In the genomic region with DNA sequence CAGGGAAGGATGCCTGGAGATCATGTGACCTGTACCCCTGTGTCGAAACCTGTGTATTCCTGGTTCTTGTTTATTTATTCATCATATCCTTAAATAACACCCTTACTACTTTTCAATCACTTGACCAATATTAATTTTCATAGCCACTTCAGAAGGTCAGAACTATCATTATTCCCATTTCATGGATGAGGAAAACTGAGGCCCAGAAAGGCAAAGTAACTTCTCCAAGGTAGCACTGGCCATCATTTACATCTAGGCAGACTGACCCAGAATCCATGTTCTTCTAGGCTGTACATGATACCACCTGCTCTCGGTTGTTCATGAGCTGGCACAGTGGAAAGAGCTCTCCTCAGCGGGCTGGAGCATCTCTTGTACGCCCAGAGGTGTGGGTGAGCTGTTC, we compare ENCODE assay signal across 24 cellular contexts. TPM values are rescaled to one million over a fixed set of nuclear protein-coding genes. Genes with fewer than 3 reads are reported as not detected.
DNase-seq lines count a peak whose midpoint lies in the region; ATAC-seq, FAIRE-seq and TF ChIP-seq lines count a peak whose summit lies in the region.
"Had no signal": no experiment of that assay in that cellular context is flagged by ENCODE, and none has a peak within 500 bp of the region (broad histone marks: within the 10 kb centered on the region; RNA-seq: fewer than 3 reads in every experiment).

No MANE protein-coding gene starts in this region.

- TF ChIP-seq CTCF in HepG2 (CRISPR knock-in tag; IDR thresholded peaks at IDR 0.05), result no peak
- no peak for TF ChIP-seq CTCF in right lobe of liver (IDR thresholded peaks at IDR 0.05)
- no peak for TF ChIP-seq CTCF in H1 (IDR thresholded peaks at IDR 0.05; ENCODE audit: control extremely low read depth in 1 of 3, insufficient read depth in 1 of 3, low read depth in 1 of 3, low read length in 3 of 3)
- no peak for TF ChIP-seq CTCF in parathyroid adenoma (IDR thresholded peaks at IDR 0.05)

- H3K27me3 ChIP-seq in HepG2 (ENCODE audit: control insufficient read depth in 1 of 2, insufficient read depth in 2 of 2, low read length in 2 of 2), result peaks cover 0 to 5% of the 10 kb centered on the region in 2 experiments; a peak in 3 of 5 replicates
- no peaks in the 10 kb centered on the region for H3K27me3 ChIP-seq in right lobe of liver
- H3K27me3 ChIP-seq in H1 (replicated peaks in 1 of 4; ENCODE audit: control insufficient read depth in 3 of 4, extremely low read depth in 1 of 4, insufficient read depth in 3 of 4, low read length in 3 of 4), result no peaks in the 10 kb centered on the region
- no peaks in the 10 kb centered on the region for H3K27me3 ChIP-seq in parathyroid adenoma (ENCODE audit: control insufficient read depth, insufficient read depth, low read length)
- peaks cover 0 to 3% (median 0%) of the 10 kb centered on the region in 3 experiments for H3K27me3 ChIP-seq in neuronal stem cell (ENCODE audit: control insufficient read depth in 3 of 3, insufficient read depth in 3 of 3, low read depth in 1 of 3, low read length in 3 of 3)

- DNase-seq in HepG2 (ENCODE audit: low spot score) (no peak), right lobe of liver (no peak), H1 (ENCODE audit: low read depth in 1 of 2, low spot score in 2 of 2) (no peak), neuronal stem cell (ENCODE audit: low spot score) (no peak)
- no peak for DNase-seq in activated CD4-positive, alpha-beta T cell treated with anti-CD3 and anti-CD28 coated beads, Interleukin-2, amount 50 U/mL, for 48 hours
- DNase-seq in stimulated activated naive CD8-positive, alpha-beta T cell treated with anti-CD3 and anti-CD28 coated beads, Interleukin-15, Interleukin-2, amounts not matched to agents 100 U/mL and 50 U/mL, for 24 hours, result no peak
- DNase-seq: DMS53, HCEC 1CT, Karpas-422, NCI-H2081, NCI-H446, NCI-H526 treated with DMSO at 0.1 percent for 48 hours, OCI-M1 had no signal

- CTCF ChIA-PET in HepG2 (lab: Yijun Ruan, JAX; ENCODE audit: low intra/inter-chr PET ratio, low total read pairs), result no interaction called here
- CTCF ChIA-PET in H1 (lab: Charles Lee; ENCODE audit: partially characterized antibody), result interaction anchor here (0.6 to 1.9 kb wide), 4 partner anchors 15 to 215 kb away, joined by 3 to 5 read pairs (median 4); no protein-coding TSS in a partner anchor

- H3K18ac ChIP-seq in H1 (ENCODE audit: extremely low read depth, low read length) (no peak overlapping the region), neuronal stem cell (ENCODE audit: low read length) (no peak overlapping the region)

- no peak overlapping the region for H2BK5ac ChIP-seq in H1 (ENCODE audit: low read depth, low read length)
- no peak overlapping the region for H2BK5ac ChIP-seq in neuronal stem cell (ENCODE audit: low read length)

- H3K4me3 ChIP-seq in HepG2 (replicated peaks in 1 of 3; ENCODE audit: insufficient read depth in 1 of 3, low read depth in 2 of 3, low read length in 3 of 3) (no peak overlapping the region), right lobe of liver (no peak overlapping the region), H1 (ENCODE audit: extremely low read depth in 1 of 4, insufficient read depth in 2 of 4, low read depth in 3 of 4, low read length in 4 of 4) (no peak overlapping the region), parathyroid adenoma (ENCODE audit: low read depth, low read length) (no peak overlapping the region), neuronal stem cell (ENCODE audit: low read length in 2 of 2) (no peak overlapping the region)
- H3K4me3 ChIP-seq: GM23338 had no signal

- H3K23ac ChIP-seq in H1 (ENCODE audit: insufficient read length) (no peak overlapping the region), neuronal stem cell (ENCODE audit: low read depth, low read length, poor library complexity) (no peak overlapping the region)

- no peak overlapping the region for H4K91ac ChIP-seq in H1 (replicated peaks; ENCODE audit: insufficient read length, low read length)
- no peak overlapping the region for H4K91ac ChIP-seq in neuronal stem cell (ENCODE audit: low read depth, low read length, poor library complexity)

- H3K14ac ChIP-seq in H1 (ENCODE audit: insufficient read length) (no peak overlapping the region), neuronal stem cell (ENCODE audit: low read length) (no peak overlapping the region)

- H4K8ac ChIP-seq in H1 (ENCODE audit: extremely low read depth, insufficient read depth, low read length) (no peak overlapping the region), neuronal stem cell (ENCODE audit: low read depth, low read length) (no peak overlapping the region)

- TF ChIP-seq RAD21 in HepG2 (CRISPR knock-in tag; IDR thresholded peaks at IDR 0.05) (no peak), H1 (IDR thresholded peaks at IDR 0.05 in 1 of 2, conservative IDR thresholded peaks at IDR 0.05 in 1 of 2; ENCODE audit: low read depth in 2 of 2, low read length in 2 of 2) (no peak)

- peaks cover 10% of the 10 kb centered on the region for H3K23me2 ChIP-seq in H1 (ENCODE audit: low read depth, low read length)

- H2BK12ac ChIP-seq in H1 (ENCODE audit: low read depth, low read length) (no peak overlapping the region), neuronal stem cell (ENCODE audit: low read length) (no peak overlapping the region)

- TF ChIP-seq EP300 in HepG2 (IDR thresholded peaks at IDR 0.05; ENCODE audit: low read depth in 2 of 2, low read length in 2 of 2), result no peak
- TF ChIP-seq EP300 in HepG2 (CRISPR knock-in tag; IDR thresholded peaks at IDR 0.05; ENCODE audit: borderline replicate concordance), result no peak
- no peak for TF ChIP-seq EP300 in H1 (IDR thresholded peaks at IDR 0.05; ENCODE audit: borderline replicate concordance in 1 of 2, low read depth in 2 of 2, low read length in 2 of 2)

- WGBS in HepG2 (ENCODE audit: low lambda C conversion rate), result 7% methylated on average over 2 of the region's 4 CpGs
- WGBS in right lobe of liver (ENCODE audit: insufficient coverage, low coverage, low lambda C conversion rate, missing lambda C conversion rate), result 63% methylated on average over 4 of the region's 4 CpGs
- WGBS in H1 (ENCODE audit: extremely low coverage in 1 of 2, insufficient coverage in 1 of 2, insufficient read length in 1 of 2, insufficient replicate concordance in 2 of 2, low coverage in 1 of 2, low lambda C conversion rate in 2 of 2, missing lambda C conversion rate in 1 of 2), 2 experiments, result 89% methylated on average over 4 of the region's 4 CpGs; no CpG with 5 or more reads in 1 of the 2 experiments
- WGBS in neuronal stem cell (ENCODE audit: extremely low coverage in 2 of 2, insufficient read length in 2 of 2, insufficient replicate concordance in 1 of 2), 2 donors, result no CpG with 5 or more reads among the region's 4 CpGs

- in situ Hi-C loops in HepG2 (cut with HindIII; ENCODE audit: extremely low pct_ligation_motif_present, low pct_unique_long_range_greater_than_20kb), result no loop called here

- no peaks in the 10 kb centered on the region for H3K4me1 ChIP-seq in HepG2 (ENCODE audit: insufficient read depth, low read length)
- H3K4me1 ChIP-seq in right lobe of liver, result no peaks in the 10 kb centered on the region
- H3K4me1 ChIP-seq in H1 (replicated peaks in 1 of 4; ENCODE audit: control insufficient read depth in 3 of 4, insufficient read depth in 4 of 4, low read length in 3 of 4), result peaks cover 0 to 12% (median 4%) of the 10 kb centered on the region in 4 experiments; a peak in 2 of 7 replicates
- H3K4me1 ChIP-seq in parathyroid adenoma, result peaks cover 20% of the 10 kb centered on the region
- peaks cover 0 to 6% of the 10 kb centered on the region in 2 donors for H3K4me1 ChIP-seq in neuronal stem cell (ENCODE audit: control insufficient read depth in 2 of 2, insufficient read depth in 1 of 2, low read depth in 1 of 2, low read length in 2 of 2)

- H3K4ac ChIP-seq in H1 (replicated peaks; ENCODE audit: insufficient read length, low read depth, low read length) (no peak overlapping the region), neuronal stem cell (ENCODE audit: low read length) (no peak overlapping the region)

- ATAC-seq in HepG2 (no peak), right lobe of liver (no peak), HG02870 (IDR thresholded peaks at IDR 0.05; ENCODE audit: unreplicated experiment) (no peak)
- no peak for ATAC-seq in stimulated activated naive CD8-positive, alpha-beta T cell treated with anti-CD3 and anti-CD28 coated beads, Interleukin-15, Interleukin-2, amounts not matched to agents 100 U/mL and 50 U/mL, for 24 hours

- H3K79me1 ChIP-seq in H1 (ENCODE audit: low read depth, low read length) (no peaks in the 10 kb centered on the region), neuronal stem cell (ENCODE audit: low read depth, low read length) (no peaks in the 10 kb centered on the region)

- H4K5ac ChIP-seq in H1 (ENCODE audit: insufficient read length, low read depth, low read length), result no peak overlapping the region

- no peak overlapping the region for H3K9ac ChIP-seq in HepG2 (ENCODE audit: insufficient read depth, low read depth, low read length)
- H3K9ac ChIP-seq in H1 (replicated peaks in 1 of 4; ENCODE audit: extremely low read depth in 1 of 4, low read depth in 3 of 4, low read length in 3 of 4), result no peak overlapping the region
- no peak overlapping the region for H3K9ac ChIP-seq in parathyroid adenoma
- H3K9ac ChIP-seq in neuronal stem cell (ENCODE audit: low read depth, low read length, poor library complexity), result no peak overlapping the region

- no peak overlapping the region for H2AK5ac ChIP-seq in H1 (ENCODE audit: low read depth, low read length)
- H2AK5ac ChIP-seq in neuronal stem cell (ENCODE audit: low read depth, low read length), result no peak overlapping the region

- H2BK120ac ChIP-seq in H1 (replicated peaks; ENCODE audit: low read depth, low read length) (no peak overlapping the region), neuronal stem cell (ENCODE audit: low read depth, low read length) (no peak overlapping the region)

- H3K36me3 ChIP-seq in HepG2 (replicated peaks in 1 of 2; ENCODE audit: control insufficient read depth in 1 of 2, insufficient read depth in 2 of 2, low read length in 2 of 2) (no peaks in the 10 kb centered on the region), right lobe of liver (no peaks in the 10 kb centered on the region), H1 (ENCODE audit: control insufficient read depth in 2 of 4, insufficient read depth in 4 of 4, low read length in 3 of 4) (no peaks in the 10 kb centered on the region), parathyroid adenoma (ENCODE audit: control insufficient read depth, insufficient read depth, low read length) (no peaks in the 10 kb centered on the region), neuronal stem cell (replicated peaks in 1 of 2; ENCODE audit: control insufficient read depth in 2 of 2, insufficient read depth in 2 of 2, low read length in 2 of 2) (no peaks in the 10 kb centered on the region)

- H4K20me1 ChIP-seq in HepG2 (ENCODE audit: insufficient read depth, low read length) (no peaks in the 10 kb centered on the region), H1 (replicated peaks in 1 of 2; ENCODE audit: control insufficient read depth in 1 of 2, insufficient read depth in 2 of 2, low read length in 2 of 2) (peaks cover 0 to 7% of the 10 kb centered on the region in 2 experiments)

- H3K9me3 ChIP-seq in HepG2 (ENCODE audit: low read length), result no peaks in the 10 kb centered on the region
- H3K9me3 ChIP-seq in right lobe of liver, result no peaks in the 10 kb centered on the region
- no peaks in the 10 kb centered on the region for H3K9me3 ChIP-seq in H1 (ENCODE audit: insufficient read depth in 2 of 2, low read depth in 1 of 2, low read length in 1 of 2)
- no peaks in the 10 kb centered on the region for H3K9me3 ChIP-seq in parathyroid adenoma (ENCODE audit: control insufficient read depth, low read length)
- H3K9me3 ChIP-seq in neuronal stem cell (replicated peaks in 1 of 2; ENCODE audit: control insufficient read depth in 2 of 2, insufficient read depth in 1 of 2, low read depth in 1 of 2, low read length in 2 of 2), result peaks cover 0 to 4% of the 10 kb centered on the region in 2 donors

- H3K4me2 ChIP-seq in HepG2 (ENCODE audit: low read depth, low read length), result no peak overlapping the region
- no peak overlapping the region for H3K4me2 ChIP-seq in H1 (ENCODE audit: insufficient read depth in 1 of 2, low read depth in 2 of 2, low read length in 2 of 2)
- no peak overlapping the region for H3K4me2 ChIP-seq in parathyroid adenoma (ENCODE audit: low read length)
- H3K4me2 ChIP-seq in neuronal stem cell (ENCODE audit: insufficient read depth, low read length, poor library complexity, severe bottlenecking), result no peak overlapping the region
- H3K4me2 ChIP-seq: GM23338 had no signal

- FAIRE-seq in HepG2 (lab: Jason Lieb, UNC) (no peak), H1 (lab: Jason Lieb, UNC) (no peak)
- FAIRE-seq: A204.1, D721Med, GM18507, RCC 7860 had no signal

- BruUV-seq in HepG2 (replicated peaks; lab: Mats Ljungman, UMichigan), result no TSS peak

- TF ChIP-seq POLR2A in HepG2 (IDR thresholded peaks at IDR 0.05; ENCODE audit: insufficient read depth in 1 of 2, low read depth in 2 of 2, low read length in 2 of 2) (no peak), right lobe of liver (IDR thresholded peaks at IDR 0.05) (no peak), H1 (IDR thresholded peaks at IDR 0.05; ENCODE audit: control extremely low read depth in 1 of 2, low read depth in 2 of 2, low read length in 2 of 2) (no peak)

- H3K79me2 ChIP-seq in HepG2 (ENCODE audit: insufficient read depth, low read length) (no peaks in the 10 kb centered on the region), H1 (ENCODE audit: control insufficient read depth in 1 of 2, insufficient read depth in 2 of 2, low read length in 2 of 2) (no peaks in the 10 kb centered on the region; a peak in 2 of 4 replicates), parathyroid adenoma (peaks cover 3% of the 10 kb centered on the region)

- H2BK20ac ChIP-seq in H1 (ENCODE audit: low read length), result no peak overlapping the region

- H2AFZ ChIP-seq in HepG2 (ENCODE audit: low read length) (no peak overlapping the region), H1 (ENCODE audit: low read length) (no peak overlapping the region), parathyroid adenoma (peak overlapping the region; percentile 67), neuronal stem cell (ENCODE audit: low read length) (no peak overlapping the region)
- H2AFZ ChIP-seq: GM23338 had no signal

- intact Hi-C loops in HepG2 (cut with micrococcal nuclease; ENCODE audit: unreplicated experiment) (no loop called here), right lobe of liver (cut with DNase I) (no loop called here)

- H3K56ac ChIP-seq in H1 (replicated peaks; ENCODE audit: insufficient read length, low read depth, low read length), result no peak overlapping the region

- H2BK15ac ChIP-seq in H1 (ENCODE audit: low read length), result no peak overlapping the region
- H2BK15ac ChIP-seq in neuronal stem cell (ENCODE audit: low read length), result no peak overlapping the region

- H3K27ac ChIP-seq in HepG2 (ENCODE audit: extremely low read length, insufficient read depth, low read length) (no peak overlapping the region), right lobe of liver (no peak overlapping the region), H1 (ENCODE audit: low read depth, low read length) (no peak overlapping the region), parathyroid adenoma (peak overlapping the region; percentile 25), neuronal stem cell (replicated peaks; ENCODE audit: low read length) (no peak overlapping the region)

- POLR2A ChIA-PET in HepG2 (lab: Yijun Ruan, JAX) (no interaction called here), H1 (lab: Charles Lee; ENCODE audit: partially characterized antibody) (no interaction called here)

RNA-seq across cellular contexts. Expression of a gene that starts 49.4 kb away (rescaled TPM):
- total RNA-seq in HepG2 (2016; rRNA removed; fragmentation: Illumina TruSeq; extraction: Trizol) (not detected in 2 replicates), right lobe of liver (under 1 TPM in 1 of 6 experiments, not detected in 5; 0.56 TPM)
- not detected in 2 replicates for total RNA-seq in HepG2 (2016; cell fraction: cytosol; rRNA removed; fragmentation: Illumina TruSeq; extraction: Trizol; ENCODE audit: low read depth)
- total RNA-seq in HepG2 (2016; cell fraction: insoluble cytoplasmic fraction; rRNA removed; fragmentation: Illumina TruSeq; extraction: Trizol), result not detected in 2 replicates
- total RNA-seq in HepG2 (2016; cell fraction: membrane; rRNA removed; fragmentation: Illumina TruSeq; extraction: Trizol), result not detected in 2 replicates
- not detected in 2 replicates for total RNA-seq in HepG2 (2016; cell fraction: nucleus; rRNA removed; fragmentation: Illumina TruSeq; extraction: Trizol)
- polyA plus RNA-seq in HepG2 (2011; rRNA removed) (not detected in 2 replicates), H1 (2011; rRNA removed) (0.36 and 0.83 TPM in 2 replicates)
- not detected in 2 replicates for polyA plus RNA-seq in HepG2 (2011; cell fraction: cytosol; rRNA removed)
- not detected in 2 replicates for polyA plus RNA-seq in HepG2 (2011; cell fraction: nucleus; rRNA removed)
- polyA plus RNA-seq in HepG2 (2012), result not detected in 2 replicates
- not detected in 2 replicates for polyA plus RNA-seq in HepG2 (2016; cell fraction: cytosol; fragmentation: Illumina TruSeq; extraction: Trizol; ENCODE audit: low read depth)
- not detected in 2 replicates for polyA plus RNA-seq in HepG2 (2016; cell fraction: insoluble cytoplasmic fraction; fragmentation: Illumina TruSeq; extraction: Trizol; ENCODE audit: low read depth)
- not detected in 2 replicates for polyA plus RNA-seq in HepG2 (2016; cell fraction: membrane; fragmentation: Illumina TruSeq; extraction: Trizol; ENCODE audit: low read depth)
- not detected in 2 replicates for polyA plus RNA-seq in HepG2 (2016; cell fraction: nucleus; fragmentation: Illumina TruSeq; extraction: Trizol; ENCODE audit: insufficient read depth, low read depth)
- not detected in 2 replicates for polyA minus RNA-seq in HepG2 (2011; rRNA and poly(A)+ RNA removed; ENCODE audit: low replicate concordance)
- polyA minus RNA-seq in HepG2 (2011; cell fraction: cytosol; rRNA and poly(A)+ RNA removed), result not detected in 2 replicates
- polyA minus RNA-seq in HepG2 (2011; cell fraction: nucleus; rRNA and poly(A)+ RNA removed), result not detected in 2 replicates
- 0.52 TPM in 2 replicates for total RNA-seq in H1 (2021; fragmentation: NEBNext Ultra II Directional; extraction: Animal tissue kit (Norgen Biotek cat#: 25700))
- 0.41 TPM for polyA plus RNA-seq in H1 (2011; cell fraction: cytosol; rRNA removed)
- polyA plus RNA-seq in H1 (2011; cell fraction: nucleus; rRNA removed), result 0.40 TPM
- 0.41 to 0.98 TPM (median 0.81 TPM) in 4 replicates for polyA plus RNA-seq in H1 (2012, experiment 1 of 2)
- polyA plus RNA-seq in H1 (2012, experiment 2 of 2), result 0.60 TPM
- 0.53 TPM for polyA plus RNA-seq in H1 (2013, experiment 1 of 2)
- polyA plus RNA-seq in H1 (2013, experiment 2 of 2), result 0.61 TPM
- polyA minus RNA-seq in H1 (2011; rRNA and poly(A)+ RNA removed), result 0.60 and 0.76 TPM in 2 replicates
- not detected for polyA minus RNA-seq in H1 (2011; cell fraction: cytosol; rRNA and poly(A)+ RNA removed)
- 1.3 TPM for polyA minus RNA-seq in H1 (2011; cell fraction: nucleus; rRNA and poly(A)+ RNA removed)
- 6.2 TPM for polyA plus RNA-seq in neuronal stem cell (2013, experiment 1 of 2)
- polyA plus RNA-seq in neuronal stem cell (2013, experiment 2 of 2), result 6.7 TPM
- total RNA-seq: HT1080, MCF 10A, SK-MEL-5 had no signal
- polyA plus RNA-seq: IgD-negative memory B cell had no signal
